In genomic region chr17:65531508-65532431, GRCh38 we compare ENCODE assay signal across 1 cellular context.
TF ChIP-seq lines count a peak whose summit lies in the region.

No MANE protein-coding gene starts in this region.

TF ChIP-seq in HepG2, 621 proteins besides CTCF, POLR2A, EP300 and RAD21 (continued from another document):
- no peak for TF ChIP-seq ZNF318 (CRISPR knock-in tag; IDR thresholded peaks at IDR 0.05)
- peak; percentile 27 for TF ChIP-seq POLR2AphosphoS2 (IDR thresholded peaks at IDR 0.05; ENCODE audit: low read depth, low read length)
- peak; percentile 54 for TF ChIP-seq NR2F6 (IDR thresholded peaks at IDR 0.05)
- TF ChIP-seq NR2F6 (CRISPR knock-in tag; IDR thresholded peaks at IDR 0.05) = 0 out of 2 replicates have a peak, but pooled peaks have one; percentile 26
- peak; percentile 50; the same call in 1 of the 2 replicates for TF ChIP-seq ZBTB7A (CRISPR knock-in tag; IDR thresholded peaks at IDR 0.05)
- TF ChIP-seq AGO2 (optimal IDR thresholded peaks at IDR 0.05; ENCODE audit: low read depth, low read length) = peak; percentile 52
- TF ChIP-seq ELF4 (CRISPR knock-in tag; IDR thresholded peaks at IDR 0.05; ENCODE audit: borderline replicate concordance) = no peak
- TF ChIP-seq ATAD3A (CRISPR knock-in tag; IDR thresholded peaks at IDR 0.05) = no peak
- TF ChIP-seq POLR2G (IDR thresholded peaks at IDR 0.05; ENCODE audit: low read depth, low read length) = peak; percentile 23
- peak; percentile 75 for TF ChIP-seq RBM22 (optimal IDR thresholded peaks at IDR 0.05; ENCODE audit: low read length)
- TF ChIP-seq, protein P1, sequence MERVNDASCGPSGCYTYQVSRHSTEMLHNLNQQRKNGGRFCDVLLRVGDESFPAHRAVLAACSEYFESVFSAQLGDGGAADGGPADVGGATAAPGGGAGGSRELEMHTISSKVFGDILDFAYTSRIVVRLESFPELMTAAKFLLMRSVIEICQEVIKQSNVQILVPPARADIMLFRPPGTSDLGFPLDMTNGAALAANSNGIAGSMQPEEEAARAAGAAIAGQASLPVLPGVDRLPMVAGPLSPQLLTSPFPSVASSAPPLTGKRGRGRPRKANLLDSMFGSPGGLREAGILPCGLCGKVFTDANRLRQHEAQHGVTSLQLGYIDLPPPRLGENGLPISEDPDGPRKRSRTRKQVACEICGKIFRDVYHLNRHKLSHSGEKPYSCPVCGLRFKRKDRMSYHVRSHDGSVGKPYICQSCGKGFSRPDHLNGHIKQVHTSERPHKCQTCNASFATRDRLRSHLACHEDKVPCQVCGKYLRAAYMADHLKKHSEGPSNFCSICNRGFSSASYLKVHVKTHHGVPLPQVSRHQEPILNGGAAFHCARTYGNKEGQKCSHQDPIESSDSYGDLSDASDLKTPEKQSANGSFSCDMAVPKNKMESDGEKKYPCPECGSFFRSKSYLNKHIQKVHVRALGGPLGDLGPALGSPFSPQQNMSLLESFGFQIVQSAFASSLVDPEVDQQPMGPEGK (CRISPR knock-in tag; IDR thresholded peaks at IDR 0.05) = peak; percentile 13; the same call in 1 of the 2 replicates
